In the genomic region with DNA sequence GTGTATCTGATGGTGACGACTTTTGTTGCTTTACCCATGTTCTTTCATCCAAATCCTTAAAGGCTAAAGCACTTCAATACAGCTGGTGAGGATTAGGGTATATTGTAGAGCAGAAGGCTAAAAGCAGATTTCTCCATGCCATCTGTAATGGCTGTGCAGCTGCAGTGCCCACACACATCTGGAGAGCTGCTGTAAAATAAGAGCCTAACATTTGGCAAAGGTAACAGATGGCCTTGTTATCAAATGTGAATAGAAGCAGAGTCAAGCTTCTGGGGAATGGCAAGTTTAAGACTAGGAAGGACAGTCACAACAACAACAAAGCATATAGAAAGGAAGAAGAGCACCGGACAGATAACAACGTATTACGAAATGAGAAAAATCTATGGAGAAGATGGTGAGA, we compare ENCODE assay signal across 17 cellular contexts.
DNase-seq lines count a peak whose midpoint lies in the region; ATAC-seq and TF ChIP-seq lines count a peak whose summit lies in the region.
"Had no signal": no experiment of that assay in that cellular context is flagged by ENCODE, and none has a peak within 500 bp of the region (broad histone marks: within the 10 kb centered on the region; RNA-seq: fewer than 3 reads in every experiment).

No MANE protein-coding gene starts in this region.

- H3K27me3 Mint-ChIP-seq in brain (peaks cover 11% of the 10 kb centered on the region), natural killer cell (ENCODE audit: low read depth in 2 of 2) (no peaks in the 10 kb centered on the region)
- H3K27me3 Mint-ChIP-seq: CD4-positive, alpha-beta T cell had no signal

- intact Hi-C loops in natural killer cell (cut with micrococcal nuclease): no loop called here

- ATAC-seq in GM19328 (IDR thresholded peaks at IDR 0.05; ENCODE audit: unreplicated experiment): no peak
- no peak for ATAC-seq in natural killer cell
- ATAC-seq: GM12878, HepG2 had no signal

- H3K36me3 Mint-ChIP-seq in brain (no peaks in the 10 kb centered on the region), natural killer cell (no peaks in the 10 kb centered on the region)

- H3K9me3 Mint-ChIP-seq in brain (peaks cover 0 to 4% (median 0%) of the 10 kb centered on the region in 5 experiments), natural killer cell (peaks cover 4 to 12% of the 10 kb centered on the region in 2 donors)
- H3K9me3 Mint-ChIP-seq: CD4-positive, alpha-beta T cell had no signal

- TF ChIP-seq CTCF in brain (conservative IDR thresholded peaks at IDR 0.05): no peak
- no peak for TF ChIP-seq CTCF in natural killer cell (IDR thresholded peaks at IDR 0.05)

- peak overlapping the region in 3 of 5 experiments; percentile 3 to 34 (median 28) for H3K27ac Mint-ChIP-seq in brain
- H3K27ac Mint-ChIP-seq in natural killer cell: no peak overlapping the region
- H3K27ac Mint-ChIP-seq: CD4-positive, alpha-beta T cell had no signal

- DNase-seq in D341Med (ENCODE audit: low spot score) (peak; percentile 11), NCI-H1694 (lab: John Stamatoyannopoulos, UW) (peak; percentile 70), NCI-H82 treated with DMSO at 0.1 percent for 48 hours (lab: John Stamatoyannopoulos, UW; ENCODE audit: unreplicated experiment) (peak; percentile 39), natural killer cell (no peak), NOMO-1 treated with DMSO at 0.1 percent for 48 hours (lab: John Stamatoyannopoulos, UW; ENCODE audit: unreplicated experiment) (no peak), NOMO-1 (lab: John Stamatoyannopoulos, UW; ENCODE audit: unreplicated experiment in 2 of 2) (no peak)
- DNase-seq: 8988T; ACHN; C1 segment of cervical spinal cord; CD4-positive, alpha-beta T cell; DMS53; GF-D8; HCEC 1CT had no signal

- H3K4me1 Mint-ChIP-seq in brain (peaks cover 11% of the 10 kb centered on the region), natural killer cell (no peaks in the 10 kb centered on the region)

- H3K4me3 Mint-ChIP-seq in brain (no peak overlapping the region), natural killer cell (no peak overlapping the region)
- H3K4me3 Mint-ChIP-seq: CD4-positive, alpha-beta T cell had no signal

Comparison
In these comparisons a context has a peak if more than half of its experiments do, and no peak if none do; other contexts are left out.
1. DNase-seq: peak in D341Med (single experiment), NCI-H1694 (single experiment) and NCI-H82 treated with DMSO at 0.1 percent for 48 hours (single experiment); none in natural killer cell (single experiment), NOMO-1 treated with DMSO at 0.1 percent for 48 hours (single experiment) and NOMO-1 (0 of 2).
2. H3K27ac Mint-ChIP-seq: peak in brain (3 of 5); none in natural killer cell (0 of 2).